Comparison of ENCODE assay signal across 2 cellular contexts in the genomic region with DNA sequence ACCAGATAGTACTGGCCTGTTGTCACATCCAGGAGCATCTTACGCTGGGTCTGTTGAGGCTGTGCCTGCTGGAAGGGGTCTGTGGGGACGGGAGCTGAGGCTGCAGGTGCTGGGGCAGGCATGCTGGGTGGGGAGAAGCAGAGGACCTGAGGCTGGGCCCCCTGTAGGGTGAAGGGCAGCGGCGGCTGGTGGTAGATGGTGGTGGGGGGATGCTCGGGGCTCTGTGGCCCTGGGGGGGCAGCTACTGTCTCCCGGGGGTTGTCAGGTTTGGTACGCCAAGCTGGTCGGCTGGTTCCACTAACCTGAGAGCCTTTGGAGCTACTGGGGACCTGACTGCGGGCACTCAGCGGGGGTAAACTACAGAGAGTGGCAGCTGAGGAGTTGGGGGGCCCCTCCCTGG.
TF ChIP-seq lines count a peak whose summit lies in the region.

No MANE protein-coding gene starts in this region.

TF ChIP-seq in SK-N-SH, 30 proteins besides CTCF, POLR2A, EP300 and RAD21 (continued from another document):
- TF ChIP-seq CHD2 (IDR thresholded peaks at IDR 0.05; ENCODE audit: low read length, partially characterized antibody) (no peak), RCOR1 (IDR thresholded peaks at IDR 0.05; ENCODE audit: low read length) (no peak)

TF ChIP-seq in SK-N-SH treated with all-trans-retinoic acid at 6 μM for 48 hours, 23 proteins besides CTCF, POLR2A, EP300 and RAD21 (continued from another document):
- TF ChIP-seq, protein P1, sequence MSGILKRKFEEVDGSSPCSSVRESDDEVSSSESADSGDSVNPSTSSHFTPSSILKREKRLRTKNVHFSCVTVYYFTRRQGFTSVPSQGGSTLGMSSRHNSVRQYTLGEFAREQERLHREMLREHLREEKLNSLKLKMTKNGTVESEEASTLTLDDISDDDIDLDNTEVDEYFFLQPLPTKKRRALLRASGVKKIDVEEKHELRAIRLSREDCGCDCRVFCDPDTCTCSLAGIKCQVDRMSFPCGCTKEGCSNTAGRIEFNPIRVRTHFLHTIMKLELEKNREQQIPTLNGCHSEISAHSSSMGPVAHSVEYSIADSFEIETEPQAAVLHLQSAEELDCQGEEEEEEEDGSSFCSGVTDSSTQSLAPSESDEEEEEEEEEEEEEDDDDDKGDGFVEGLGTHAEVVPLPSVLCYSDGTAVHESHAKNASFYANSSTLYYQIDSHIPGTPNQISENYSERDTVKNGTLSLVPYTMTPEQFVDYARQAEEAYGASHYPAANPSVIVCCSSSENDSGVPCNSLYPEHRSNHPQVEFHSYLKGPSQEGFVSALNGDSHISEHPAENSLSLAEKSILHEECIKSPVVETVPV (CRISPR knock-in tag; IDR thresholded peaks at IDR 0.05): no peak
- TF ChIP-seq, protein P2, sequence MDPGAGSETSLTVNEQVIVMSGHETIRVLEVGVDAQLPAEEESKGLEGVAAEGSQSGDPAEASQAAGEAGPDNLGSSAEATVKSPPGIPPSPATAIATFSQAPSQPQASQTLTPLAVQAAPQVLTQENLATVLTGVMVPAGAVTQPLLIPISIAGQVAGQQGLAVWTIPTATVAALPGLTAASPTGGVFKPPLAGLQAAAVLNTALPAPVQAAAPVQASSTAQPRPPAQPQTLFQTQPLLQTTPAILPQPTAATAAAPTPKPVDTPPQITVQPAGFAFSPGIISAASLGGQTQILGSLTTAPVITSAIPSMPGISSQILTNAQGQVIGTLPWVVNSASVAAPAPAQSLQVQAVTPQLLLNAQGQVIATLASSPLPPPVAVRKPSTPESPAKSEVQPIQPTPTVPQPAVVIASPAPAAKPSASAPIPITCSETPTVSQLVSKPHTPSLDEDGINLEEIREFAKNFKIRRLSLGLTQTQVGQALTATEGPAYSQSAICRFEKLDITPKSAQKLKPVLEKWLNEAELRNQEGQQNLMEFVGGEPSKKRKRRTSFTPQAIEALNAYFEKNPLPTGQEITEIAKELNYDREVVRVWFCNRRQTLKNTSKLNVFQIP (CRISPR knock-in tag; IDR thresholded peaks at IDR 0.05; ENCODE audit: borderline replicate concordance, low read depth): no peak
- TF ChIP-seq OSR1 (CRISPR knock-in tag; IDR thresholded peaks at IDR 0.05) (no peak), ZC3H10 (CRISPR knock-in tag; IDR thresholded peaks at IDR 0.05) (no peak), RARB (CRISPR knock-in tag; IDR thresholded peaks at IDR 0.05) (no peak), TOX (CRISPR knock-in tag; IDR thresholded peaks at IDR 0.05; ENCODE audit: borderline replicate concordance) (no peak), ZFP30 (CRISPR knock-in tag; IDR thresholded peaks at IDR 0.05) (no peak), SNAI2 (CRISPR knock-in tag; IDR thresholded peaks at IDR 0.05) (no peak), ZNF8 (CRISPR knock-in tag; IDR thresholded peaks at IDR 0.05) (no peak), ARNTL (CRISPR knock-in tag; IDR thresholded peaks at IDR 0.05; ENCODE audit: borderline replicate concordance, low read depth) (no peak), PPARA (CRISPR knock-in tag; IDR thresholded peaks at IDR 0.05; ENCODE audit: borderline replicate concordance) (no peak), GLIS3 (CRISPR knock-in tag; IDR thresholded peaks at IDR 0.05) (no peak), BACH2 (CRISPR knock-in tag; IDR thresholded peaks at IDR 0.05; ENCODE audit: borderline replicate concordance) (no peak), ZNF70 (CRISPR knock-in tag; IDR thresholded peaks at IDR 0.05) (no peak), CSDC2 (CRISPR knock-in tag; IDR thresholded peaks at IDR 0.05) (no peak), ZFP3 (CRISPR knock-in tag; IDR thresholded peaks at IDR 0.05) (no peak)
- TF ChIP-seq, protein P3, sequence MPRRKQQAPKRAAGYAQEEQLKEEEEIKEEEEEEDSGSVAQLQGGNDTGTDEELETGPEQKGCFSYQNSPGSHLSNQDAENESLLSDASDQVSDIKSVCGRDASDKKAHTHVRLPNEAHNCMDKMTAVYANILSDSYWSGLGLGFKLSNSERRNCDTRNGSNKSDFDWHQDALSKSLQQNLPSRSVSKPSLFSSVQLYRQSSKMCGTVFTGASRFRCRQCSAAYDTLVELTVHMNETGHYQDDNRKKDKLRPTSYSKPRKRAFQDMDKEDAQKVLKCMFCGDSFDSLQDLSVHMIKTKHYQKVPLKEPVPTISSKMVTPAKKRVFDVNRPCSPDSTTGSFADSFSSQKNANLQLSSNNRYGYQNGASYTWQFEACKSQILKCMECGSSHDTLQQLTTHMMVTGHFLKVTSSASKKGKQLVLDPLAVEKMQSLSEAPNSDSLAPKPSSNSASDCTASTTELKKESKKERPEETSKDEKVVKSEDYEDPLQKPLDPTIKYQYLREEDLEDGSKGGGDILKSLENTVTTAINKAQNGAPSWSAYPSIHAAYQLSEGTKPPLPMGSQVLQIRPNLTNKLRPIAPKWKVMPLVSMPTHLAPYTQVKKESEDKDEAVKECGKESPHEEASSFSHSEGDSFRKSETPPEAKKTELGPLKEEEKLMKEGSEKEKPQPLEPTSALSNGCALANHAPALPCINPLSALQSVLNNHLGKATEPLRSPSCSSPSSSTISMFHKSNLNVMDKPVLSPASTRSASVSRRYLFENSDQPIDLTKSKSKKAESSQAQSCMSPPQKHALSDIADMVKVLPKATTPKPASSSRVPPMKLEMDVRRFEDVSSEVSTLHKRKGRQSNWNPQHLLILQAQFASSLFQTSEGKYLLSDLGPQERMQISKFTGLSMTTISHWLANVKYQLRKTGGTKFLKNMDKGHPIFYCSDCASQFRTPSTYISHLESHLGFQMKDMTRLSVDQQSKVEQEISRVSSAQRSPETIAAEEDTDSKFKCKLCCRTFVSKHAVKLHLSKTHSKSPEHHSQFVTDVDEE (CRISPR knock-in tag; IDR thresholded peaks at IDR 0.05): no peak
